Comparison of ENCODE assay signal across 8 cellular contexts in the genomic region with DNA sequence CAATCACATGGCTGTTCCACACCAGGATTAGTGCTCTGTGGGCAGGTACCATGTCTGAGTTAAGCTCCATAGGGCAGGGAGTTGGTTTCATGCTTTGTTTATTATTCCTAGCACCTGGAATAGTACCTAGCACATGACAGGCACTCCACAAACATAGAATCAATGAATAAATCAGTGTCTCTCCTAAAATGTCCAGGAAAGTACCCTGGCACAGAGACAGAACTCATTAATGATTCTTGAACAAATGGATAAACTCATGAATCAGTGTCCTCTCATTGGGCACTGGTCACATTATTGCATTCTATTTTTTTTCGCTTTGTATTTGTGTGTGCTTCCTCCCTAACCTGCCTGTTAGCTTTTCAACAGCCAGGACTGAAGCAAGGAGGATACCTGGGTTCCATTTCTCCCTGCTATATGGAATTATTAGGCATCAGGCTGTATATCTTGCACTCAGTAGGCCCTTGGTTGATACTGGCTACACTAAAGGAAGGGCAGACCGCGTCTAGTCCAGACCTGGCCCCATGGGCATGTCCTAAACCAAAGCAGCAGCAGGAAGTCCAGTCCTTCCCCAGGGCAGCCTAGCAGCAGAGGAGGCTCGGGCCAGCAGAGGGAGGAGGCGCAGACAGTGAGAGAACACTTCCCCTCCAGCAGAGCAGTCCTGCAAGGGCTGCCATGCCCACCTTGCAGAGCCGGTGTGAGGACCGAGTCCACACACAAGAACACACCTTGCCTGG. TPM values are rescaled to one million over a fixed set of nuclear protein-coding genes. Genes with fewer than 3 reads are reported as not detected.
DNase-seq lines count a peak whose midpoint lies in the region; ATAC-seq, FAIRE-seq and TF ChIP-seq lines count a peak whose summit lies in the region.

No MANE protein-coding gene starts in this region.

- peak overlapping the region in 2 of 3 donors; percentile 36 to 60 for H3K9ac ChIP-seq in skeletal muscle tissue (ENCODE audit: low read depth in 1 of 3, low read length in 3 of 3)

- intact Hi-C loops in activated T-helper 2 cell treated with anti-CD3 and anti-CD28 coated beads, Interferon-gamma antibody, Interleukin-2, Interleukin-4, amounts not matched to agents 10 μg/mL and 5 μg/mL and 100 μg/mL, durations not matched to agents 14 hours and 24 hours and 36 hours (cut with micrococcal nuclease): loop anchor here (5.0 kb wide), 1 partner anchor 36 kb away; no protein-coding TSS in a partner anchor
- intact Hi-C loops in heart right ventricle (cut with DNase I): no loop called here

- peak in 7 of 9 donors; percentile 22 to 49 (median 31) for TF ChIP-seq CTCF in heart right ventricle (IDR thresholded peaks at IDR 0.05)

- H3K4me1 Mint-ChIP-seq in activated T-helper 2 cell treated with anti-CD3 and anti-CD28 coated beads, Interferon-gamma antibody, Interleukin-2, Interleukin-4, amounts not matched to agents 10 μg/mL and 5 μg/mL and 100 μg/mL, durations not matched to agents 14 hours and 24 hours and 36 hours (ENCODE audit: low read depth): peaks cover 57% of the 10 kb centered on the region

- H3K36me3 ChIP-seq in heart right ventricle (peaks cover 0 to 66% (median 15%) of the 10 kb centered on the region in 9 donors), skeletal muscle tissue (ENCODE audit: control insufficient read depth in 3 of 3, insufficient read depth in 3 of 3, low read length in 3 of 3) (peaks cover 10 to 28% (median 23%) of the 10 kb centered on the region in 3 donors)

- H3K4me3 Mint-ChIP-seq in activated T-helper 2 cell treated with anti-CD3 and anti-CD28 coated beads, Interferon-gamma antibody, Interleukin-2, Interleukin-4, amounts not matched to agents 10 μg/mL and 5 μg/mL and 100 μg/mL, durations not matched to agents 14 hours and 24 hours and 36 hours (ENCODE audit: low read depth): no peak overlapping the region

- peaks cover 72% of the 10 kb centered on the region for H3K36me3 Mint-ChIP-seq in activated T-helper 2 cell treated with anti-CD3 and anti-CD28 coated beads, Interferon-gamma antibody, Interleukin-2, Interleukin-4, amounts not matched to agents 10 μg/mL and 5 μg/mL and 100 μg/mL, durations not matched to agents 14 hours and 24 hours and 36 hours (ENCODE audit: low read depth)

- H3K27ac Mint-ChIP-seq in activated T-helper 2 cell treated with anti-CD3 and anti-CD28 coated beads, Interferon-gamma antibody, Interleukin-2, Interleukin-4, amounts not matched to agents 10 μg/mL and 5 μg/mL and 100 μg/mL, durations not matched to agents 14 hours and 24 hours and 36 hours: peak overlapping the region; percentile 64

- H3K27me3 ChIP-seq in heart right ventricle (no peaks in the 10 kb centered on the region), skeletal muscle tissue (ENCODE audit: control insufficient read depth in 3 of 3, insufficient read depth in 3 of 3, low read length in 3 of 3) (no peaks in the 10 kb centered on the region)

- H3K4me3 ChIP-seq in heart right ventricle (peak overlapping the region in 3 of 10 donors; percentile 3 to 15 (median 10)), skeletal muscle tissue (ENCODE audit: low read length in 3 of 3) (peak overlapping the region in 1 of 3 donors; percentile 18)

- peak; percentile 46 for FAIRE-seq in HTR-8/SVneo (lab: Jason Lieb, UNC)

- H3K4me1 ChIP-seq in heart right ventricle (peaks cover 57 to 86% (median 81%) of the 10 kb centered on the region in 9 donors), skeletal muscle tissue (ENCODE audit: control insufficient read depth in 3 of 3, insufficient read depth in 3 of 3, low read length in 3 of 3) (peaks cover 76 to 90% (median 84%) of the 10 kb centered on the region in 3 donors)

- ATAC-seq in heart right ventricle: peak in 7 of 8 donors; percentile 19 to 49 (median 28)

- no peak for DNase-seq in HTR-8/SVneo (ENCODE audit: insufficient read length, low spot score)
- no peak for DNase-seq in activated T-helper 2 cell treated with anti-CD3 and anti-CD28 coated beads, Interferon-gamma antibody, Interleukin-2, Interleukin-4, amounts not matched to agents 10 μg/mL and 5 μg/mL and 100 μg/mL, durations not matched to agents 14 hours and 24 hours and 36 hours (ENCODE audit: low spot score)
- no peak for DNase-seq in heart right ventricle
- no peak for DNase-seq in SHP77 treated with DMSO at 0.1 percent for 48 hours (lab: John Stamatoyannopoulos, UW)
- DNase-seq in cortex of kidney (lab: John Stamatoyannopoulos, UW): no peak
- DNase-seq in NCI-H1694 treated with DMSO at 0.1 percent for 48 hours (lab: John Stamatoyannopoulos, UW): no peak
- no peak for DNase-seq in stimulated activated naive CD4-positive, alpha-beta T cell (lab: John Stamatoyannopoulos, UW)

- H3K27ac ChIP-seq in heart right ventricle: peak overlapping the region; percentile 33 to 99 (median 82)
- H3K27ac ChIP-seq in skeletal muscle tissue (ENCODE audit: low read depth, low read length): peak overlapping the region; percentile 59

- 37 to 63% methylated on average over 7 of the region's 7 CpGs for WGBS in heart right ventricle, 2 donors

- no peaks in the 10 kb centered on the region for H3K9me3 ChIP-seq in heart right ventricle
- H3K9me3 ChIP-seq in skeletal muscle tissue (ENCODE audit: control insufficient read depth in 3 of 3, low read length in 3 of 3): no peaks in the 10 kb centered on the region

- H3K27me3 Mint-ChIP-seq in activated T-helper 2 cell treated with anti-CD3 and anti-CD28 coated beads, Interferon-gamma antibody, Interleukin-2, Interleukin-4, amounts not matched to agents 10 μg/mL and 5 μg/mL and 100 μg/mL, durations not matched to agents 14 hours and 24 hours and 36 hours (ENCODE audit: low read depth): no peaks in the 10 kb centered on the region

- H3K9me3 Mint-ChIP-seq in activated T-helper 2 cell treated with anti-CD3 and anti-CD28 coated beads, Interferon-gamma antibody, Interleukin-2, Interleukin-4, amounts not matched to agents 10 μg/mL and 5 μg/mL and 100 μg/mL, durations not matched to agents 14 hours and 24 hours and 36 hours: no peaks in the 10 kb centered on the region

RNA-seq across cellular contexts. Expression of a gene that starts 18.4 kb away (rescaled TPM):
- total RNA-seq in activated T-helper 2 cell treated with anti-CD3 and anti-CD28 coated beads, Interferon-gamma antibody, Interleukin-2, Interleukin-4, amounts not matched to agents 10 μg/mL and 5 μg/mL and 100 μg/mL, durations not matched to agents 14 hours and 24 hours and 36 hours: 251 and 253 TPM in 2 replicates
- total RNA-seq in heart right ventricle: 10 to 100 TPM; 26.9 to 50.7 (median 38.5) TPM
- 10 to 100 TPM; 40.4 to 75.6 TPM for polyA plus RNA-seq in heart right ventricle
- 21.4 TPM for total RNA-seq in skeletal muscle tissue

RNA-seq across cellular contexts. Expression of a gene that starts 28.3 kb away (rescaled TPM):
- total RNA-seq in activated T-helper 2 cell treated with anti-CD3 and anti-CD28 coated beads, Interferon-gamma antibody, Interleukin-2, Interleukin-4, amounts not matched to agents 10 μg/mL and 5 μg/mL and 100 μg/mL, durations not matched to agents 14 hours and 24 hours and 36 hours: 7.3 and 7.4 TPM in 2 replicates
- total RNA-seq in heart right ventricle (10 to 100 TPM; 18.6 to 31.9 (median 22.1) TPM), skeletal muscle tissue (7.8 TPM)
- polyA plus RNA-seq in heart right ventricle: 10 to 100 TPM; 12.6 to 26.2 TPM

RNA-seq across cellular contexts. Expression of a gene that starts 42.7 kb away (rescaled TPM):
- 1.8 and 2.7 TPM in 2 replicates for total RNA-seq in activated T-helper 2 cell treated with anti-CD3 and anti-CD28 coated beads, Interferon-gamma antibody, Interleukin-2, Interleukin-4, amounts not matched to agents 10 μg/mL and 5 μg/mL and 100 μg/mL, durations not matched to agents 14 hours and 24 hours and 36 hours
- total RNA-seq in heart right ventricle: 10 to 100 TPM in 9 of 10 donors, 1 to 10 TPM in 1; 9.5 to 54.9 (median 19.8) TPM
- 100 to 1,000 TPM in 1 of 2 donors, 10 to 100 TPM in 1; 22.4 to 173 TPM for polyA plus RNA-seq in heart right ventricle
- 8.4 TPM for total RNA-seq in skeletal muscle tissue
